In genomic region chr2:211349031-211349430, GRCh38 we compare ENCODE assay signal across 18 cellular contexts.
"Had no signal": no experiment of that assay in that cellular context is flagged by ENCODE, and none has a peak within 500 bp of the region (broad histone marks: within the 10 kb centered on the region; RNA-seq: fewer than 3 reads in every experiment).

No MANE protein-coding gene starts in this region.

- ATAC-seq: activated CD8-positive, alpha-beta T cell treated with anti-CD3 and anti-CD28 coated beads, Interleukin-2, amount 10 ng/mL, durations not matched to agents 7 days and 5 days; activated naive CD4-positive, alpha-beta T cell treated with anti-CD3 and anti-CD28 coated beads, Interleukin-2, amount 50 U/mL, for 72 hours; effector memory CD8-positive, alpha-beta T cell; esophagus mucosa; left ventricle myocardium superior; right lobe of liver; stimulated activated effector memory CD8-positive, alpha-beta T cell treated with anti-CD3 and anti-CD28 coated beads, Interleukin-12 subunit alpha, Interleukin-12 subunit beta, amount 100 ng/mL, for 72 hours; stimulated activated naive CD8-positive, alpha-beta T cell treated with anti-CD3 and anti-CD28 coated beads, Interleukin-15, amount 100 ng/mL, for 72 hours had no signal

- DNase-seq: activated CD4-positive, alpha-beta T cell treated with anti-CD3 and anti-CD28 coated beads, Interleukin-2, amount 10 ng/mL, durations not matched to agents 7 days and 5 days; activated CD4-positive, CD25-positive, alpha-beta regulatory T cell treated with anti-CD3 and anti-CD28 coated beads, Interleukin-2, amount 50 U/mL, for 72 hours; activated CD8-positive, alpha-beta T cell treated with anti-CD3 and anti-CD28 coated beads, Interleukin-2, amount 10 ng/mL, durations not matched to agents 7 days and 5 days; aorta; brain microvascular endothelial cell; dorsolateral prefrontal cortex; effector memory CD8-positive, alpha-beta T cell; foreskin melanocyte; left ventricle myocardium superior; mammary epithelial cell; midbrain; right lobe of liver; stimulated activated CD4-positive, alpha-beta T cell treated with anti-CD3 and anti-CD28 coated beads, Interleukin-2, amount 100 ng/mL, for 24 hours; stimulated activated naive CD8-positive, alpha-beta T cell treated with anti-CD3 and anti-CD28 coated beads, Interleukin-15, amount 100 ng/mL, for 72 hours; tibial artery had no signal
